Comparison of ENCODE assay signal across 16 cellular contexts in genomic region chr17:4696432-4696796, GRCh38. TPM values are rescaled to one million over a fixed set of nuclear protein-coding genes. Genes with fewer than 3 reads are reported as not detected.
DNase-seq lines count a peak whose midpoint lies in the region; ATAC-seq, FAIRE-seq and TF ChIP-seq lines count a peak whose summit lies in the region.
"Had no signal": no experiment of that assay in that cellular context is flagged by ENCODE, and none has a peak within 500 bp of the region (broad histone marks: within the 10 kb centered on the region; RNA-seq: fewer than 3 reads in every experiment).

No MANE protein-coding gene starts in this region.

- H3K9me3 ChIP-seq in CD4-positive, CD25-positive, alpha-beta regulatory T cell (ENCODE audit: control insufficient read depth in 2 of 2, low read length in 2 of 2), result no peaks in the 10 kb centered on the region
- H3K9me3 ChIP-seq in OCI-LY1 (ENCODE audit: low read length) (no peaks in the 10 kb centered on the region), left ventricle myocardium inferior (replicated peaks) (no peaks in the 10 kb centered on the region)
- H3K9me3 ChIP-seq in effector memory CD4-positive, alpha-beta T cell (ENCODE audit: control insufficient read depth, low read length), result no peaks in the 10 kb centered on the region
- H3K9me3 ChIP-seq: BLaER1 had no signal

- H4K20me1 ChIP-seq in OCI-LY1 (ENCODE audit: insufficient read depth, low read length), result no peaks in the 10 kb centered on the region

- FAIRE-seq in GM12891 (lab: Jason Lieb, UNC), result peak; percentile 41
- FAIRE-seq: TTC549 had no signal

- H3K27me3 ChIP-seq in CD4-positive, CD25-positive, alpha-beta regulatory T cell (ENCODE audit: control insufficient read depth, insufficient read depth, low read length), result no peaks in the 10 kb centered on the region
- H3K27me3 ChIP-seq in OCI-LY1 (ENCODE audit: insufficient read depth, low read length), result no peaks in the 10 kb centered on the region
- H3K27me3 ChIP-seq in effector memory CD4-positive, alpha-beta T cell (replicated peaks; ENCODE audit: control insufficient read depth, insufficient read depth, low read length, poor library complexity, severe bottlenecking), result no peaks in the 10 kb centered on the region
- no peaks in the 10 kb centered on the region for H3K27me3 ChIP-seq in left ventricle myocardium inferior (ENCODE audit: low read depth)
- H3K27me3 ChIP-seq: BLaER1 had no signal

- H3K27ac ChIP-seq in CD4-positive, CD25-positive, alpha-beta regulatory T cell (ENCODE audit: insufficient read depth, low read length, poor library complexity, severe bottlenecking), result peak overlapping the region; percentile 69
- H3K27ac ChIP-seq in OCI-LY1 (ENCODE audit: low read depth, low read length, poor library complexity, severe bottlenecking) (peak overlapping the region; percentile 41), left ventricle myocardium inferior (replicated peaks) (no peak overlapping the region)
- H3K27ac ChIP-seq in effector memory CD4-positive, alpha-beta T cell (ENCODE audit: insufficient read depth, low read length, poor library complexity, severe bottlenecking), result peak overlapping the region; percentile 58
- H3K27ac ChIP-seq: BLaER1 had no signal

- TF ChIP-seq POLR2A in GM12891 (IDR thresholded peaks at IDR 0.05; ENCODE audit: low read depth, low read length), result no peak

- H3K9me2 ChIP-seq in OCI-LY1 (ENCODE audit: low read depth, low read length), result no peaks in the 10 kb centered on the region

- peak overlapping the region; percentile 47 for H3K4me2 ChIP-seq in OCI-LY1 (ENCODE audit: low read length)
- H3K4me2 ChIP-seq: BLaER1 had no signal

- intact Hi-C loops in left ventricle myocardium inferior (cut with micrococcal nuclease), result no loop called here

- H3K36me3 ChIP-seq in CD4-positive, CD25-positive, alpha-beta regulatory T cell (ENCODE audit: control insufficient read depth, insufficient read depth, low read length), result peaks cover 7% of the 10 kb centered on the region
- H3K36me3 ChIP-seq in OCI-LY1 (ENCODE audit: insufficient read depth, low read length), result peaks cover 32% of the 10 kb centered on the region
- H3K36me3 ChIP-seq in effector memory CD4-positive, alpha-beta T cell (ENCODE audit: control insufficient read depth, insufficient read depth, low read length), result no peaks in the 10 kb centered on the region
- peaks cover 5% of the 10 kb centered on the region for H3K36me3 ChIP-seq in left ventricle myocardium inferior

- peak overlapping the region; percentile 80 for H3K4me3 ChIP-seq in CD4-positive, CD25-positive, alpha-beta regulatory T cell (ENCODE audit: low read depth, low read length)
- H3K4me3 ChIP-seq in OCI-LY1 (ENCODE audit: low read depth, low read length, poor library complexity, severe bottlenecking), result peak overlapping the region; percentile 15
- H3K4me3 ChIP-seq in effector memory CD4-positive, alpha-beta T cell (ENCODE audit: insufficient read depth, low read depth, low read length, poor library complexity, severe bottlenecking), result peak overlapping the region; percentile 17
- H3K4me3 ChIP-seq in left ventricle myocardium inferior, result no peak overlapping the region
- H3K4me3 ChIP-seq: BLaER1 had no signal

- H3K79me2 ChIP-seq in OCI-LY1 (ENCODE audit: insufficient read depth, low read length), result peaks cover 50% of the 10 kb centered on the region

- no peaks in the 10 kb centered on the region for H3K9me3 Mint-ChIP-seq in CD4-positive, CD25-positive, alpha-beta regulatory T cell

- peaks cover 18% of the 10 kb centered on the region for H3K36me3 Mint-ChIP-seq in CD4-positive, CD25-positive, alpha-beta regulatory T cell

- peak overlapping the region; percentile 16 to 83 (median 76) for H3K4me3 Mint-ChIP-seq in CD4-positive, CD25-positive, alpha-beta regulatory T cell

- peak; percentile 69 to 78 for ATAC-seq in CD4-positive, CD25-positive, alpha-beta regulatory T cell (ENCODE audit: low read depth in 2 of 2)
- ATAC-seq in GM21529 (IDR thresholded peaks at IDR 0.05; ENCODE audit: unreplicated experiment), result no peak

- H3K27me3 Mint-ChIP-seq in CD4-positive, CD25-positive, alpha-beta regulatory T cell, result no peaks in the 10 kb centered on the region

- no peaks in the 10 kb centered on the region for H3F3A ChIP-seq in OCI-LY1 (ENCODE audit: insufficient read depth, low read length)

- H3K9ac ChIP-seq in OCI-LY1 (ENCODE audit: low read length), result no peak overlapping the region; the same call in 1 of the 2 replicates
- H3K9ac ChIP-seq: BLaER1 had no signal

- H2AFZ ChIP-seq in OCI-LY1 (ENCODE audit: low read length), result no peak overlapping the region

- peak overlapping the region; percentile 90 to 97 (median 95) for H3K27ac Mint-ChIP-seq in CD4-positive, CD25-positive, alpha-beta regulatory T cell

- DNase-seq in CD4-positive, CD25-positive, alpha-beta regulatory T cell, result peak in 2 of 3 donors; percentile 43 to 60
- DNase-seq in GM12891 (ENCODE audit: insufficient read length, low spot score) (no peak), H4 (ENCODE audit: low spot score) (no peak), NCI-H2081 (lab: John Stamatoyannopoulos, UW) (no peak), left ventricle myocardium inferior (no peak)
- no peak for DNase-seq in effector memory CD4-positive, alpha-beta T cell
- DNase-seq: activated effector memory CD4-positive, alpha-beta T cell treated with anti-CD3 and anti-CD28 coated beads, Interleukin-2, amount 50 U/mL, for 16 hours; cerebellar nuclear complex; mesendoderm; NCI-H510A; posterior cingulate gyrus; stimulated activated CD4-positive, alpha-beta T cell treated with anti-CD3 and anti-CD28 coated beads, Interleukin-1b, Interleukin-23, amount 100 ng/mL, for 48 hours had no signal

- H3K4me1 ChIP-seq in CD4-positive, CD25-positive, alpha-beta regulatory T cell (ENCODE audit: control insufficient read depth, insufficient read depth, low read length, poor library complexity, severe bottlenecking), result peaks cover 14% of the 10 kb centered on the region
- peaks cover 22% of the 10 kb centered on the region for H3K4me1 ChIP-seq in OCI-LY1 (ENCODE audit: insufficient read depth, low read length, severe bottlenecking)
- H3K4me1 ChIP-seq in effector memory CD4-positive, alpha-beta T cell (ENCODE audit: control insufficient read depth, insufficient read depth, low read length, poor library complexity, severe bottlenecking), result peaks cover 10% of the 10 kb centered on the region
- no peaks in the 10 kb centered on the region for H3K4me1 ChIP-seq in left ventricle myocardium inferior

- peaks cover 16 to 56% (median 32%) of the 10 kb centered on the region in 4 donors for H3K4me1 Mint-ChIP-seq in CD4-positive, CD25-positive, alpha-beta regulatory T cell

- TF ChIP-seq CTCF in OCI-LY1 (IDR thresholded peaks at IDR 0.05; ENCODE audit: low read length), result no peak
- TF ChIP-seq CTCF in left ventricle myocardium inferior (IDR thresholded peaks at IDR 0.05; ENCODE audit: borderline replicate concordance), result no peak

TF ChIP-seq in GM12891, 5 proteins besides CTCF, POLR2A, EP300 and RAD21:
- no peak for TF ChIP-seq TAF1 (IDR thresholded peaks at IDR 0.05; ENCODE audit: low read depth, low read length)

RNA-seq across cellular contexts. Expression of gene PELP1, which starts 7.5 kb away (rescaled TPM):
- 51.9 TPM for total RNA-seq in CD4-positive, CD25-positive, alpha-beta regulatory T cell
- 1 to 10 TPM; 6.2 to 8.6 (median 7.8) TPM for polyA plus RNA-seq in CD4-positive, CD25-positive, alpha-beta regulatory T cell
- polyA plus RNA-seq in GM12891 (2012; ENCODE audit: low read depth, missing spikeins), result 28.5 TPM
- 4.1 and 4.4 TPM in 2 replicates for total RNA-seq in H4 (2014; rRNA removed; shearing (Covaris generic))
- total RNA-seq in left ventricle myocardium inferior, result 37.1 TPM

RNA-seq across cellular contexts. Expression of gene ARRB2, which starts 14.0 kb away (rescaled TPM):
- 197 TPM for total RNA-seq in CD4-positive, CD25-positive, alpha-beta regulatory T cell
- 10 to 100 TPM; 22.4 to 37.5 (median 28.9) TPM for polyA plus RNA-seq in CD4-positive, CD25-positive, alpha-beta regulatory T cell
- 39.3 TPM for polyA plus RNA-seq in GM12891 (2012; ENCODE audit: low read depth, missing spikeins)
- total RNA-seq in H4 (2014; rRNA removed; shearing (Covaris generic)), result 2.4 and 4.1 TPM in 2 replicates
- total RNA-seq in left ventricle myocardium inferior, result 28.1 TPM

RNA-seq across cellular contexts. Expression of gene MED11, which starts 34.8 kb away (rescaled TPM):
- total RNA-seq in CD4-positive, CD25-positive, alpha-beta regulatory T cell, result 9.3 TPM
- polyA plus RNA-seq in CD4-positive, CD25-positive, alpha-beta regulatory T cell, result 10 to 100 TPM; 40.0 to 46.8 (median 43.9) TPM
- 22.8 TPM for polyA plus RNA-seq in GM12891 (2012; ENCODE audit: low read depth, missing spikeins)
- 15.8 and 24.0 TPM in 2 replicates for total RNA-seq in H4 (2014; rRNA removed; shearing (Covaris generic))
- 18.0 TPM for total RNA-seq in left ventricle myocardium inferior

RNA-seq across cellular contexts. Expression of gene ZMYND15, which starts 43.2 kb away (rescaled TPM):
- 1.0 TPM for total RNA-seq in CD4-positive, CD25-positive, alpha-beta regulatory T cell
- not detected for polyA plus RNA-seq in CD4-positive, CD25-positive, alpha-beta regulatory T cell
- polyA plus RNA-seq in GM12891 (2012; ENCODE audit: low read depth, missing spikeins), result not detected
- total RNA-seq in H4 (2014; rRNA removed; shearing (Covaris generic)), result not detected in 2 replicates
- total RNA-seq in left ventricle myocardium inferior, result 0.08 TPM

RNA-seq across cellular contexts. Expression of gene CXCL16, which starts 43.3 kb away (rescaled TPM):
- 7.3 TPM for total RNA-seq in CD4-positive, CD25-positive, alpha-beta regulatory T cell
- under 1 TPM in 3 of 4 donors, not detected in 1; 0.41 to 0.79 (median 0.45) TPM for polyA plus RNA-seq in CD4-positive, CD25-positive, alpha-beta regulatory T cell
- polyA plus RNA-seq in GM12891 (2012; ENCODE audit: low read depth, missing spikeins), result 0.28 TPM
- 1.5 and 7.3 TPM in 2 replicates for total RNA-seq in H4 (2014; rRNA removed; shearing (Covaris generic))
- total RNA-seq in left ventricle myocardium inferior, result 3.1 TPM

Comparison
In these comparisons a context has a peak if more than half of its experiments do, and no peak if none do; other contexts are left out.
1. DNase-seq: peak in CD4-positive, CD25-positive, alpha-beta regulatory T cell (2 of 3); none in GM12891 (single experiment), effector memory CD4-positive, alpha-beta T cell (0 of 3), H4 (single experiment), NCI-H2081 (0 of 2) and left ventricle myocardium inferior (single experiment).